In genomic region chr16:10640934-10641333, GRCh38 we compare ENCODE assay signal across 29 cellular contexts. TPM values are rescaled to one million over a fixed set of nuclear protein-coding genes. Genes with fewer than 3 reads are reported as not detected.
A peak's percentile ranks its signal among the peaks of the same experiment; 100 is the strongest.
DNase-seq lines count a peak whose midpoint lies in the region; ATAC-seq, FAIRE-seq and TF ChIP-seq lines count a peak whose summit lies in the region.
"Had no signal": no experiment of that assay in that cellular context is flagged by ENCODE, and none has a peak within 500 bp of the region (broad histone marks: within the 10 kb centered on the region; RNA-seq: fewer than 3 reads in every experiment).

No MANE protein-coding gene starts in this region.

- no peaks in the 10 kb centered on the region for H3K36me3 ChIP-seq in cardiac muscle cell
- H3K36me3 ChIP-seq in HEK293 (ENCODE audit: control insufficient read depth in 2 of 2, insufficient read depth in 1 of 2, low read length in 2 of 2) = no peaks in the 10 kb centered on the region
- H3K36me3 ChIP-seq in K562 (ENCODE audit: control insufficient read depth, insufficient read depth, low read length) = no peaks in the 10 kb centered on the region
- H3K36me3 ChIP-seq: BLaER1 treated with 17β-estradiol and CSF1 and Interleukin-3, amounts not matched to agents 10 nM and 100 nM had no signal

- H3K9ac ChIP-seq in K562 (ENCODE audit: insufficient read depth in 1 of 2, low read depth in 2 of 2, low read length in 2 of 2) = no peak overlapping the region
- H3K9ac ChIP-seq: BLaER1 treated with 17β-estradiol and CSF1 and Interleukin-3, amounts not matched to agents 10 nM and 100 nM had no signal

- CTCF ChIA-PET in HEK293 (lab: Yijun Ruan, JAX) (interaction anchor here (0.9 kb wide), 1 partner anchor 9 kb away, joined by 3 read pairs; no protein-coding TSS in a partner anchor), K562 (lab: Yijun Ruan, JAX; ENCODE audit: low intra/inter-chr PET ratio) (no interaction called here)

- no peak for TF ChIP-seq EP300 in K562 (IDR thresholded peaks at IDR 0.05; ENCODE audit: low read length)

- H3K4me1 ChIP-seq in cardiac muscle cell (ENCODE audit: low read depth) = peaks cover 15% of the 10 kb centered on the region
- H3K4me1 ChIP-seq in right cardiac atrium (ENCODE audit: control insufficient read depth, insufficient read depth, low read length) = no peaks in the 10 kb centered on the region
- H3K4me1 ChIP-seq in HEK293 (ENCODE audit: control insufficient read depth, insufficient read depth, low read length) = no peaks in the 10 kb centered on the region
- H3K4me1 ChIP-seq in K562 (replicated peaks in 1 of 2; ENCODE audit: control insufficient read depth in 2 of 2, insufficient read depth in 2 of 2, low read length in 2 of 2) = no peaks in the 10 kb centered on the region; a peak in 1 of 5 replicates
- H3K4me1 ChIP-seq: A549 had no signal

- POLR2A ChIA-PET in HEK293 (lab: Yijun Ruan, JAX) (no interaction called here), K562 (lab: Yijun Ruan, JAX) (interaction anchor here (0.6 kb wide), 1 partner anchor 181 kb away, joined by 3 read pairs; no protein-coding TSS in a partner anchor)

- H4K20me1 ChIP-seq in K562 (replicated peaks; ENCODE audit: control insufficient read depth, insufficient read depth, low read length) = no peaks in the 10 kb centered on the region
- H4K20me1 ChIP-seq: BLaER1 treated with 17β-estradiol and CSF1 and Interleukin-3, amounts not matched to agents 10 nM and 100 nM had no signal

- H3K27ac ChIP-seq in cardiac muscle cell (peak overlapping the region; percentile 89), right cardiac atrium (ENCODE audit: low read length) (no peak overlapping the region), HEK293 (ENCODE audit: extremely low read depth, low read depth, low read length) (no peak overlapping the region), K562 (ENCODE audit: extremely low read depth, low read depth, low read length) (no peak overlapping the region)
- H3K27ac ChIP-seq: 22Rv1; A549; BLaER1 treated with 17β-estradiol and CSF1 and Interleukin-3, amounts not matched to agents 10 nM and 100 nM; C4-2B had no signal

- TF ChIP-seq POLR2A in K562 (conservative IDR thresholded peaks at IDR 0.05) = no peak

- ATAC-seq in right cardiac atrium (no peak), K562 (no peak), HG02981 (IDR thresholded peaks at IDR 0.05; ENCODE audit: unreplicated experiment) (no peak), GM19328 (IDR thresholded peaks at IDR 0.05; ENCODE audit: unreplicated experiment) (no peak)
- ATAC-seq: A549; CD8-positive, alpha-beta T cell; GM12878 had no signal

- H3K4me2 ChIP-seq in K562 (ENCODE audit: insufficient read depth, low read length) = no peak overlapping the region
- H3K4me2 ChIP-seq: A549; BLaER1 treated with 17β-estradiol and CSF1 and Interleukin-3, amounts not matched to agents 10 nM and 100 nM had no signal

- no peak for FAIRE-seq in K562 (lab: Jason Lieb, UNC)
- FAIRE-seq: A549, D721Med, GM12878, GM12892, GM18507 had no signal

- no peaks in the 10 kb centered on the region for H3K9me1 ChIP-seq in K562 (ENCODE audit: control insufficient read depth, insufficient read depth, low read length)

- intact Hi-C loops in right cardiac atrium (cut with DNase I) (no loop called here), K562 (cut with micrococcal nuclease) (no loop called here)

- H2AFZ ChIP-seq in K562 (ENCODE audit: low read depth, low read length) = no peak overlapping the region

- H3K79me2 ChIP-seq in K562 (ENCODE audit: control insufficient read depth, insufficient read depth, low read length) = no peaks in the 10 kb centered on the region

- in situ Hi-C loops in K562 (cut with MboI) = no loop called here

- no peak for DNase-seq in cardiac muscle cell (ENCODE audit: low read depth in 1 of 2, low spot score in 1 of 2)
- DNase-seq in right cardiac atrium = no peak
- DNase-seq in K562 (ENCODE audit: extremely low read depth in 1 of 4, low spot score in 3 of 4) = no peak
- DNase-seq: AML-193; Caco-2; Calu3; CD4-positive, alpha-beta T cell; CD8-positive, alpha-beta T cell; DMS 273 treated with DMSO at 0.1 percent for 48 hours; DMS153; DMS79; DND-41; EL; GDM1 had no signal

- H3K9me3 ChIP-seq in cardiac muscle cell (ENCODE audit: low read depth) (no peaks in the 10 kb centered on the region), right cardiac atrium (ENCODE audit: control insufficient read depth, low read length) (no peaks in the 10 kb centered on the region), HEK293 (ENCODE audit: control insufficient read depth, insufficient read depth, low read depth, low read length) (no peaks in the 10 kb centered on the region), K562 (replicated peaks; ENCODE audit: control insufficient read depth, insufficient read depth, low read depth, low read length) (no peaks in the 10 kb centered on the region; the same call in 1 of the 2 replicates)
- H3K9me3 ChIP-seq: A549, Caco-2 had no signal

- no peaks in the 10 kb centered on the region for H3K27me3 ChIP-seq in cardiac muscle cell
- no peaks in the 10 kb centered on the region for H3K27me3 ChIP-seq in right cardiac atrium (ENCODE audit: control insufficient read depth, insufficient read depth)
- H3K27me3 ChIP-seq in K562 (ENCODE audit: control insufficient read depth in 2 of 2, insufficient read depth in 2 of 2, low read length in 2 of 2) = peaks cover 0 to 15% of the 10 kb centered on the region in 2 experiments; a peak in 3 of 5 replicates
- H3K27me3 ChIP-seq: BLaER1 treated with 17β-estradiol and CSF1 and Interleukin-3, amounts not matched to agents 10 nM and 100 nM had no signal

- TF ChIP-seq CTCF in cardiac muscle cell (IDR thresholded peaks at IDR 0.05; ENCODE audit: low read depth, low read length) (no peak), HEK293 (tag by site-specific recombination; IDR thresholded peaks at IDR 0.05) (no peak), K562 (IDR thresholded peaks at IDR 0.05 in 2 of 3, conservative IDR thresholded peaks at IDR 0.05 in 1 of 3; ENCODE audit: insufficient read depth in 2 of 3, low read depth in 1 of 3, low read length in 3 of 3) (no peak)

- no peak overlapping the region for H3K4me3 ChIP-seq in cardiac muscle cell
- H3K4me3 ChIP-seq in right cardiac atrium (ENCODE audit: low read length) = no peak overlapping the region
- no peak overlapping the region for H3K4me3 ChIP-seq in HEK293 (ENCODE audit: low read depth, low read length)
- no peak overlapping the region for H3K4me3 ChIP-seq in K562
- H3K4me3 ChIP-seq: A549; BLaER1 treated with 17β-estradiol and CSF1 and Interleukin-3, amounts not matched to agents 10 nM and 100 nM; GM12878 had no signal

- 93% methylated on average over 3 of the region's 3 CpGs for WGBS in right cardiac atrium
- WGBS in K562 (ENCODE audit: insufficient coverage, low coverage, missing lambda C conversion rate) = 9% methylated on average over 3 of the region's 3 CpGs

- TF ChIP-seq RAD21 in K562 (CRISPR knock-in tag; conservative IDR thresholded peaks at IDR 0.05 in 1 of 2, IDR thresholded peaks at IDR 0.05 in 1 of 2) = no peak

- no TSS peak for BruUV-seq in K562 (replicated peaks; lab: Mats Ljungman, UMichigan)

TF ChIP-seq in HEK293, 187 proteins besides CTCF, POLR2A, EP300 and RAD21:
- no peak for TF ChIP-seq PBX3 (CRISPR knock-in tag; IDR thresholded peaks at IDR 0.05)
- TF ChIP-seq ZNF184 (tag by site-specific recombination; IDR thresholded peaks at IDR 0.05) = peak; percentile 97

TF ChIP-seq in K562, 482 proteins besides CTCF, POLR2A, EP300 and RAD21:
- no peak for TF ChIP-seq ZNF253 (CRISPR knock-in tag; conservative IDR thresholded peaks at IDR 0.05)
- TF ChIP-seq ZNF184 (CRISPR knock-in tag; IDR thresholded peaks at IDR 0.05) = peak; percentile 74; the same call in 1 of the 2 replicates
TF ChIP-seq in K562: peak in this region for 1.

RNA-seq across cellular contexts. Expression of gene TEKT5, which starts 53.8 kb away (rescaled TPM):
- total RNA-seq in cardiac muscle cell (0.48 and 0.99 TPM in 2 replicates), right cardiac atrium (not detected), K562 (2014; rRNA removed) (0.37 TPM in 1 of 2 replicates, not detected in the other), K562 (2014; rRNA removed; fragmentation: Illumina TruSeq; extraction: Trizol) (not detected in 2 replicates), K562 (2015; rRNA removed; fragmentation: Illumina TruSeq; extraction: Trizol) (not detected in 2 replicates), K562 (2021) (not detected in 2 replicates)
- polyA plus RNA-seq in cardiac muscle cell (0.48 and 0.62 TPM in 2 replicates), right cardiac atrium (0.07 TPM), K562 (2011; rRNA removed) (0.10 and 0.23 TPM in 2 replicates), K562 (2014; fragmentation: Illumina TruSeq; extraction: Trizol) (0.19 TPM in 1 of 2 replicates, not detected in the other), K562 (2014; fragmentation: Nextera tagmentation; extraction: Ambion mirVana) (not detected), K562 (2014; rRNA removed) (1.1 TPM in 1 of 2 replicates, not detected in the other)
- 1.1 TPM in 1 of 2 replicates, not detected in the other for total RNA-seq in K562 (2011; cell fraction: chromatin; rRNA removed; ENCODE audit: low replicate concordance)
- total RNA-seq in K562 (2011; cell fraction: nucleolus; rRNA removed) = 0.66 and 0.67 TPM in 2 replicates
- total RNA-seq in K562 (2011; cell fraction: nucleoplasm; rRNA removed) = 0.29 TPM in 1 of 2 replicates, not detected in the other
- polyA plus RNA-seq in K562 (2011; cell fraction: cytosol; rRNA removed) = 0.18 TPM in 1 of 2 replicates, not detected in the other
- polyA plus RNA-seq in K562 (2011; cell fraction: nucleus; rRNA removed) = 0.18 and 0.32 TPM in 2 replicates
- 0.09 and 0.17 TPM in 2 replicates for polyA plus RNA-seq in K562 (2012)
- polyA minus RNA-seq in K562 (2011; rRNA and poly(A)+ RNA removed) = not detected in 2 replicates
- not detected in 2 replicates for polyA minus RNA-seq in K562 (2011; cell fraction: cytosol; rRNA and poly(A)+ RNA removed)
- 0.78 TPM in 1 of 2 replicates, not detected in the other for polyA minus RNA-seq in K562 (2011; cell fraction: nucleus; rRNA and poly(A)+ RNA removed)
- total RNA-seq: A172; Caco-2; Calu3; CD4-positive, alpha-beta T cell; CD8-positive, alpha-beta T cell; Daoy; G401 had no signal
- polyA plus RNA-seq: BJ had no signal
